18 cellular contexts compared by ENCODE assay signal in genomic region chr11:35792846-35793192, GRCh38.
DNase-seq lines count a peak whose midpoint lies in the region; ATAC-seq and FAIRE-seq lines count a peak whose summit lies in the region.
"Had no signal": no experiment of that assay in that cellular context is flagged by ENCODE, and none has a peak within 500 bp of the region (broad histone marks: within the 10 kb centered on the region; RNA-seq: fewer than 3 reads in every experiment).

No MANE protein-coding gene starts in this region.

- H3K27me3 Mint-ChIP-seq in stimulated activated naive B cell treated with anti-CD40 and anti-IgM and Interleukin-4, amounts not matched to agents 10 μg/mL and 1 μg/mL and 100 μg/mL, for 72 hours: no peaks in the 10 kb centered on the region
- H3K27me3 Mint-ChIP-seq: CD4-positive, alpha-beta memory T cell had no signal

- no peaks in the 10 kb centered on the region for H3K9me3 Mint-ChIP-seq in stimulated activated naive B cell treated with anti-CD40 and anti-IgM and Interleukin-4, amounts not matched to agents 10 μg/mL and 1 μg/mL and 100 μg/mL, for 72 hours
- H3K9me3 Mint-ChIP-seq: T-helper 2 cell treated with Interferon-gamma antibody and Interleukin-4, amounts not matched to agents 5 μg/mL and 100 μg/mL, for 36 hours had no signal

- H3K36me3 Mint-ChIP-seq in stimulated activated naive B cell treated with anti-CD40 and anti-IgM and Interleukin-4, amounts not matched to agents 10 μg/mL and 1 μg/mL and 100 μg/mL, for 72 hours: peaks cover 31 to 53% of the 10 kb centered on the region in 2 donors

- DNase-seq in left lobe of liver (ENCODE audit: low spot score) (no peak), urothelium cell line (ENCODE audit: low spot score) (no peak), NCI-H510A (lab: John Stamatoyannopoulos, UW) (no peak)
- DNase-seq in stimulated activated naive B cell treated with anti-CD40 and anti-IgM and Interleukin-4, amounts not matched to agents 10 μg/mL and 1 μg/mL and 100 μg/mL, for 72 hours: no peak
- DNase-seq: Calu3; CD4-positive, alpha-beta memory T cell; DMS53; KBM-7; NCI-H1436; NCI-H510A treated with DMSO at 0.1 percent for 48 hours; NCI-H82; SW 1271 had no signal

- ATAC-seq in GM18909 (IDR thresholded peaks at IDR 0.05; ENCODE audit: poor library complexity, unreplicated experiment): peak; percentile 75
- ATAC-seq in GM19467 (IDR thresholded peaks at IDR 0.05; ENCODE audit: unreplicated experiment): peak; percentile 47
- ATAC-seq in HG03439 (IDR thresholded peaks at IDR 0.05; ENCODE audit: unreplicated experiment): peak; percentile 51
- peak; percentile 82 for ATAC-seq in left lobe of liver
- ATAC-seq in stimulated activated naive B cell treated with anti-CD40 and anti-IgM and Interleukin-4, amounts not matched to agents 10 μg/mL and 1 μg/mL and 100 μg/mL, for 72 hours (replicated peaks): no peak

- H3K4me1 Mint-ChIP-seq in stimulated activated naive B cell treated with anti-CD40 and anti-IgM and Interleukin-4, amounts not matched to agents 10 μg/mL and 1 μg/mL and 100 μg/mL, for 72 hours: peaks cover 30 to 46% of the 10 kb centered on the region in 2 donors

- H3K27ac Mint-ChIP-seq in stimulated activated naive B cell treated with anti-CD40 and anti-IgM and Interleukin-4, amounts not matched to agents 10 μg/mL and 1 μg/mL and 100 μg/mL, for 72 hours: no peak overlapping the region
- H3K27ac Mint-ChIP-seq: CD4-positive, alpha-beta memory T cell; T-helper 2 cell treated with Interferon-gamma antibody and Interleukin-4, amounts not matched to agents 5 μg/mL and 100 μg/mL, for 36 hours had no signal

- H3K4me3 Mint-ChIP-seq in stimulated activated naive B cell treated with anti-CD40 and anti-IgM and Interleukin-4, amounts not matched to agents 10 μg/mL and 1 μg/mL and 100 μg/mL, for 72 hours: no peak overlapping the region
- H3K4me3 Mint-ChIP-seq: CD4-positive, alpha-beta memory T cell; T-helper 2 cell treated with Interferon-gamma antibody and Interleukin-4, amounts not matched to agents 5 μg/mL and 100 μg/mL, for 36 hours had no signal

- no peak for FAIRE-seq in urothelium cell line (lab: Jason Lieb, UNC)
- FAIRE-seq: GM18507, H54 had no signal

Comparison
In these comparisons a context has a peak if more than half of its experiments do, and no peak if none do; other contexts are left out.
1. ATAC-seq: peak in GM18909 (single experiment), GM19467 (single experiment), HG03439 (single experiment) and left lobe of liver (single experiment); none in stimulated activated naive B cell treated with anti-CD40 and anti-IgM and Interleukin-4, amounts not matched to agents 10 μg/mL and 1 μg/mL and 100 μg/mL, for 72 hours (0 of 2).